8 cellular contexts compared by ENCODE assay signal in genomic region chr1:229341811-229342304, GRCh38. TPM values are rescaled to one million over a fixed set of nuclear protein-coding genes. Genes with fewer than 3 reads are reported as not detected.
DNase-seq lines count a peak whose midpoint lies in the region; ATAC-seq and TF ChIP-seq lines count a peak whose summit lies in the region.

No MANE protein-coding gene starts in this region.

- peaks cover 34% of the 10 kb centered on the region for H3K4me1 Mint-ChIP-seq in WTC11

- peaks cover 44% of the 10 kb centered on the region for H3K27me3 Mint-ChIP-seq in WTC11 (ENCODE audit: low read depth)

- POLR2A ChIA-PET in WTC11 (lab: Charles Lee), result no interaction called here

- CTCF ChIA-PET in WTC11 (lab: Charles Lee), result interaction anchor here (0.6 to 1.4 kb wide), 3 partner anchors 65 to 893 kb away, joined by 3 to 6 read pairs (median 3); no protein-coding TSS in a partner anchor

- peak; percentile 11 for ATAC-seq in WTC11

- H3K4me3 Mint-ChIP-seq in WTC11, result peak overlapping the region; percentile 96

- DNase-seq in NCI-H1436 (lab: John Stamatoyannopoulos, UW) (peak; percentile 44), NCI-H1436 treated with DMSO at 0.1 percent for 48 hours (lab: John Stamatoyannopoulos, UW) (no peak), HCEC 1CT (peak; percentile 31), M059J (ENCODE audit: low read depth) (peak; percentile 38), WTC11 (ENCODE audit: low spot score) (no peak), glomerular visceral epithelial cell (ENCODE audit: extremely low spot score) (peak; percentile 42), pons (ENCODE audit: low spot score) (peak; percentile 48), GM20000 (ENCODE audit: low spot score) (no peak)

- H3K9me3 Mint-ChIP-seq in WTC11, result peaks cover 9% of the 10 kb centered on the region

- TF ChIP-seq CTCF in WTC11 (IDR thresholded peaks at IDR 0.05) (no peak), GM20000 (IDR thresholded peaks at IDR 0.05; ENCODE audit: extremely low read depth, missing control alignments) (no peak)

- H3K36me3 Mint-ChIP-seq in WTC11, result peaks cover 2% of the 10 kb centered on the region; the same call in 1 of the 2 replicates

- H3K27ac Mint-ChIP-seq in WTC11, result peak overlapping the region; percentile 86; the same call in 1 of the 2 replicates

TF ChIP-seq in WTC11, 78 proteins besides CTCF, POLR2A, EP300 and RAD21:
- TF ChIP-seq ATF6 (CRISPR knock-in tag; IDR thresholded peaks at IDR 0.05) (no peak), ZNF121 (CRISPR knock-in tag; IDR thresholded peaks at IDR 0.05) (no peak), ZNF416 (CRISPR knock-in tag; IDR thresholded peaks at IDR 0.05) (no peak), PRRX2 (CRISPR knock-in tag; IDR thresholded peaks at IDR 0.05) (no peak), CREB1 (CRISPR knock-in tag; IDR thresholded peaks at IDR 0.05) (no peak), ZNF396 (CRISPR knock-in tag; IDR thresholded peaks at IDR 0.05; ENCODE audit: borderline replicate concordance) (no peak), FOXJ3 (CRISPR knock-in tag; IDR thresholded peaks at IDR 0.05; ENCODE audit: borderline replicate concordance) (no peak)

RNA-seq across cellular contexts. Expression of gene CCSAP, which starts 1.0 kb away (rescaled TPM):
- total RNA-seq in M059J (2014; rRNA removed; shearing (Covaris generic)), result 9.7 and 15.9 TPM in 2 replicates
- total RNA-seq in WTC11 (2021), result 6.7 to 8.6 TPM (median 6.7 TPM) in 3 replicates

Comparison
In these comparisons a context has a peak if more than half of its experiments do, and no peak if none do; other contexts are left out.
1. DNase-seq: peak in NCI-H1436 (single experiment), HCEC 1CT (single experiment), M059J (single experiment), glomerular visceral epithelial cell (single experiment) and pons (single experiment); none in NCI-H1436 treated with DMSO at 0.1 percent for 48 hours (single experiment), WTC11 (single experiment) and GM20000 (single experiment).